Comparison of ENCODE assay signal across 25 cellular contexts in the genomic region with DNA sequence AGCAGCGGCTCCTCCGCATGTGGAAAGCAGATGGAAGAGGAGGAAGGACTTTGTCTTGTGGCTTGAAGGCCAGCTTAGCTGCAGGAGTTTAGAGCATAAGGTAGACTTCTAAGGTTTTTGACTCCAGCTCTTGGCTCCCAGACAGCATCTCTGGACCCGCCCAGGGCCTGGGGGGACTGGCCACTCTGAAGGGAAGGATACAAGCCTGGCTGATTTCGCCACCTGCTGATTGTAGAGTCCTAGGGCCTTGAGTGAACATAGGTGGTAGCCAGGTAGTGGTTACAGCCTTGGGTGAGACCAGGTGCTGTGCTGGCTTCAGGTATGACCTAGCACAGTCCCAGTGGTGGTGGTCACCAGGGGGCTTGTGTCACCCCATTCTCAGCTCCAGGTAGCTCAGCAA.
"Had no signal": no experiment of that assay in that cellular context is flagged by ENCODE, and none has a peak within 500 bp of the region (broad histone marks: within the 10 kb centered on the region; RNA-seq: fewer than 3 reads in every experiment).

No MANE protein-coding gene starts in this region.

- DNase-seq: islet precursor cell; left ventricle myocardium inferior; mesendoderm; naive B cell; natural killer cell; nephron progenitor cell; pancreas; posterior cingulate gyrus; retina; right cardiac atrium; sigmoid colon; small intestine; spleen; stimulated activated CD4-positive, alpha-beta T cell treated with anti-CD3 and anti-CD28 coated beads, Interleukin-4, amount 100 ng/mL, for 24 hours; stimulated activated naive CD4-positive, alpha-beta T cell treated with Interleukin-2 at 50 U/mL for 16 hours; stimulated activated naive CD8-positive, alpha-beta T cell treated with anti-CD3 and anti-CD28 coated beads, Interleukin-15, amount 100 ng/mL, for 72 hours; substantia nigra; uterus had no signal

- H3K9me3 ChIP-seq: left ventricle myocardium inferior, pancreas, prostate gland, sigmoid colon, spleen, tibial nerve, uterus had no signal

- H3K4me3 ChIP-seq: left ventricle myocardium inferior, lung, neural progenitor cell, pancreas, prostate gland, sigmoid colon, spleen, tibial nerve, uterus had no signal

- H3K27me3 Mint-ChIP-seq: naive B cell; stimulated activated naive CD8-positive, alpha-beta T cell treated with anti-CD3 and anti-CD28 coated beads, Interleukin-15, amount 100 ng/mL, for 72 hours; type B pancreatic cell had no signal

- H3K36me3 Mint-ChIP-seq: naive B cell, natural killer cell, type B pancreatic cell had no signal

- ATAC-seq: natural killer cell; pancreas; right cardiac atrium; stimulated activated effector memory CD8-positive, alpha-beta T cell treated with anti-CD3 and anti-CD28 coated beads, Interleukin-12 subunit alpha, Interleukin-12 subunit beta, amount 100 ng/mL, for 72 hours; stimulated activated naive CD8-positive, alpha-beta T cell treated with anti-CD3 and anti-CD28 coated beads, Interleukin-15, amount 100 ng/mL, for 72 hours had no signal

- H3K27ac Mint-ChIP-seq: mesothelial cell of epicardium; naive B cell; natural killer cell; nephron progenitor cell; neural progenitor cell; stimulated activated effector memory CD8-positive, alpha-beta T cell treated with anti-CD3 and anti-CD28 coated beads, Interleukin-12 subunit alpha, Interleukin-12 subunit beta, amount 100 ng/mL, for 72 hours; stimulated activated naive CD8-positive, alpha-beta T cell treated with anti-CD3 and anti-CD28 coated beads, Interleukin-15, amount 100 ng/mL, for 72 hours; type B pancreatic cell had no signal

- H3K9me3 Mint-ChIP-seq: naive B cell; natural killer cell; stimulated activated effector memory CD8-positive, alpha-beta T cell treated with anti-CD3 and anti-CD28 coated beads, Interleukin-12 subunit alpha, Interleukin-12 subunit beta, amount 100 ng/mL, for 72 hours; stimulated activated naive CD8-positive, alpha-beta T cell treated with anti-CD3 and anti-CD28 coated beads, Interleukin-15, amount 100 ng/mL, for 72 hours; type B pancreatic cell had no signal

- H3K4me3 Mint-ChIP-seq: mesothelial cell of epicardium; naive B cell; natural killer cell; nephron progenitor cell; neural progenitor cell; stimulated activated effector memory CD8-positive, alpha-beta T cell treated with anti-CD3 and anti-CD28 coated beads, Interleukin-12 subunit alpha, Interleukin-12 subunit beta, amount 100 ng/mL, for 72 hours; stimulated activated naive CD8-positive, alpha-beta T cell treated with anti-CD3 and anti-CD28 coated beads, Interleukin-15, amount 100 ng/mL, for 72 hours; type B pancreatic cell had no signal
